In the genomic region with DNA sequence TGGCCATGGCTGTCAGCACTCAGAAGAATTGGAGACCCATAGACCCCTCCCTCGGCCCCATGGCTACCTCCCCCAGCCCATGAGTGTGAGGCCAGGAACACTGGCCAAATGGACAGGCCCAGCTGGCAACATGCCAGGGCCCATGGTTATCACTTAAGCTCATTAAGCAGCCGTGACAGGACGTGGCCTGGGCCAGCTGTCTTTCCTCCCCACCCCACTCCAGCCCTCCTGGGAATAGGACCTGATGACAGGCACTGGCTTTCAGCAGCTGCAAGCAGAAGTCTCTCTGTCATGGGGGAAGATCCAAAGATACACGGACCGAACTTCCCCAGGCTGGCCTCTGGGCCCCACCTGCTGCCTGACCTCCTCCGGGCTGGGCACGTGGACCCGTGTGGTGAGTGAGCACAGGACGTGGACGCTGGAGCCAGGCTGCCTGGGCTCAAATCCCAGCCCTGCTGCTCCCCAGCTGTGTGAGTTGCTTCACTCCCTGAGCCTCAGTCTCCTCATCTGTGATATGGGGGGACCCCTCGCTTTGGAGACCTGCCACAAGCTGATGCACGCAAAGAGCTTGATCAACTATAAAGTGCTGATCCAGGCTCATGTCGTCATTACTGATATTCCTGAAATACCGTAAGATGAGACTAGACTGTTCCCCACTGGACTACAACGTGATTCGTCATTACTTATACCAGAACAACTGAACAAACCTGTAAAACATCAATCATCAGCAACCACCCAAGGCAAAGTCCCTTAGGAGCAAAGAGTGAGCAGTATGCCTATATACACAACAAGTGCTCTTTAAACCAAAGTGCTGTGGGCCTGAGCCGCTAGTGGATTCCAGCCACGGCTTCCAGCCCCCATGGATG, we compare ENCODE assay signal across 1 cellular context.
A peak's percentile ranks its signal among the peaks of the same experiment; 100 is the strongest.
TF ChIP-seq lines count a peak whose summit lies in the region.

No MANE protein-coding gene starts in this region.

TF ChIP-seq in K562, 482 proteins besides CTCF, POLR2A, EP300 and RAD21 (continued from another document and continues in another):
- TF ChIP-seq, protein P1, sequence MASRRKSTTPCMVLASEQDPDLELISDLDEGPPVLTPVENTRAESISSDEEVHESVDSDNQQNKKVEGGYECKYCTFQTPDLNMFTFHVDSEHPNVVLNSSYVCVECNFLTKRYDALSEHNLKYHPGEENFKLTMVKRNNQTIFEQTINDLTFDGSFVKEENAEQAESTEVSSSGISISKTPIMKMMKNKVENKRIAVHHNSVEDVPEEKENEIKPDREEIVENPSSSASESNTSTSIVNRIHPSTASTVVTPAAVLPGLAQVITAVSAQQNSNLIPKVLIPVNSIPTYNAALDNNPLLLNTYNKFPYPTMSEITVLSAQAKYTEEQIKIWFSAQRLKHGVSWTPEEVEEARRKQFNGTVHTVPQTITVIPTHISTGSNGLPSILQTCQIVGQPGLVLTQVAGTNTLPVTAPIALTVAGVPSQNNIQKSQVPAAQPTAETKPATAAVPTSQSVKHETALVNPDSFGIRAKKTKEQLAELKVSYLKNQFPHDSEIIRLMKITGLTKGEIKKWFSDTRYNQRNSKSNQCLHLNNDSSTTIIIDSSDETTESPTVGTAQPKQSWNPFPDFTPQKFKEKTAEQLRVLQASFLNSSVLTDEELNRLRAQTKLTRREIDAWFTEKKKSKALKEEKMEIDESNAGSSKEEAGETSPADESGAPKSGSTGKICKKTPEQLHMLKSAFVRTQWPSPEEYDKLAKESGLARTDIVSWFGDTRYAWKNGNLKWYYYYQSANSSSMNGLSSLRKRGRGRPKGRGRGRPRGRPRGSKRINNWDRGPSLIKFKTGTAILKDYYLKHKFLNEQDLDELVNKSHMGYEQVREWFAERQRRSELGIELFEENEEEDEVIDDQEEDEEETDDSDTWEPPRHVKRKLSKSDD (conservative IDR thresholded peaks at IDR 0.05; ENCODE audit: low read length) = no peak
- TF ChIP-seq MTA2 (IDR thresholded peaks at IDR 0.05; ENCODE audit: low read depth) = no peak
- TF ChIP-seq ARID1B (IDR thresholded peaks at IDR 0.05) = peak; percentile 46
- TF ChIP-seq SNIP1 (IDR thresholded peaks at IDR 0.05; ENCODE audit: low read depth) = no peak
- no peak for TF ChIP-seq KLF1 (tag; IDR thresholded peaks at IDR 0.05)
- TF ChIP-seq, protein P2, sequence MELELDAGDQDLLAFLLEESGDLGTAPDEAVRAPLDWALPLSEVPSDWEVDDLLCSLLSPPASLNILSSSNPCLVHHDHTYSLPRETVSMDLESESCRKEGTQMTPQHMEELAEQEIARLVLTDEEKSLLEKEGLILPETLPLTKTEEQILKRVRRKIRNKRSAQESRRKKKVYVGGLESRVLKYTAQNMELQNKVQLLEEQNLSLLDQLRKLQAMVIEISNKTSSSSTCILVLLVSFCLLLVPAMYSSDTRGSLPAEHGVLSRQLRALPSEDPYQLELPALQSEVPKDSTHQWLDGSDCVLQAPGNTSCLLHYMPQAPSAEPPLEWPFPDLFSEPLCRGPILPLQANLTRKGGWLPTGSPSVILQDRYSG (tag; conservative IDR thresholded peaks at IDR 0.05; ENCODE audit: low read depth) = no peak
- peak; percentile 76 for TF ChIP-seq TCF3 (CRISPR knock-in tag; IDR thresholded peaks at IDR 0.05)
- TF ChIP-seq, protein P3, sequence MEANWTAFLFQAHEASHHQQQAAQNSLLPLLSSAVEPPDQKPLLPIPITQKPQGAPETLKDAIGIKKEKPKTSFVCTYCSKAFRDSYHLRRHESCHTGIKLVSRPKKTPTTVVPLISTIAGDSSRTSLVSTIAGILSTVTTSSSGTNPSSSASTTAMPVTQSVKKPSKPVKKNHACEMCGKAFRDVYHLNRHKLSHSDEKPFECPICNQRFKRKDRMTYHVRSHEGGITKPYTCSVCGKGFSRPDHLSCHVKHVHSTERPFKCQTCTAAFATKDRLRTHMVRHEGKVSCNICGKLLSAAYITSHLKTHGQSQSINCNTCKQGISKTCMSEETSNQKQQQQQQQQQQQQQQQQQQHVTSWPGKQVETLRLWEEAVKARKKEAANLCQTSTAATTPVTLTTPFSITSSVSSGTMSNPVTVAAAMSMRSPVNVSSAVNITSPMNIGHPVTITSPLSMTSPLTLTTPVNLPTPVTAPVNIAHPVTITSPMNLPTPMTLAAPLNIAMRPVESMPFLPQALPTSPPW (CRISPR knock-in tag; IDR thresholded peaks at IDR 0.05) = peak; percentile 78
- TF ChIP-seq, protein P4, sequence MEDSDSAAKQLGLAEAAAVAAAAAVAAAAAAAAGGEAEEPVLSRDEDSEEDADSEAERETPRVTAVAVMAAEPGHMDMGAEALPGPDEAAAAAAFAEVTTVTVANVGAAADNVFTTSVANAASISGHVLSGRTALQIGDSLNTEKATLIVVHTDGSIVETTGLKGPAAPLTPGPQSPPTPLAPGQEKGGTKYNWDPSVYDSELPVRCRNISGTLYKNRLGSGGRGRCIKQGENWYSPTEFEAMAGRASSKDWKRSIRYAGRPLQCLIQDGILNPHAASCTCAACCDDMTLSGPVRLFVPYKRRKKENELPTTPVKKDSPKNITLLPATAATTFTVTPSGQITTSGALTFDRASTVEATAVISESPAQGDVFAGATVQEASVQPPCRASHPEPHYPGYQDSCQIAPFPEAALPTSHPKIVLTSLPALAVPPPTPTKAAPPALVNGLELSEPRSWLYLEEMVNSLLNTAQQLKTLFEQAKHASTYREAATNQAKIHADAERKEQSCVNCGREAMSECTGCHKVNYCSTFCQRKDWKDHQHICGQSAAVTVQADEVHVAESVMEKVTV (CRISPR knock-in tag; IDR thresholded peaks at IDR 0.05) = no peak
- no peak for TF ChIP-seq RB1 (IDR thresholded peaks at IDR 0.05; ENCODE audit: low read depth)
- TF ChIP-seq TRIM25 (IDR thresholded peaks at IDR 0.05; ENCODE audit: borderline replicate concordance) = no peak
- TF ChIP-seq ZNF280A (IDR thresholded peaks at IDR 0.05; ENCODE audit: low read depth, partially characterized antibody) = no peak
- no peak for TF ChIP-seq CREB3L1 (IDR thresholded peaks at IDR 0.05; ENCODE audit: borderline replicate concordance, low read depth)
- peak; percentile 19; the same call in 1 of the 2 replicates for TF ChIP-seq CTBP1 (IDR thresholded peaks at IDR 0.05; ENCODE audit: borderline replicate concordance)
- peak; percentile 44; the same call in 1 of the 2 replicates for TF ChIP-seq ESRRA (IDR thresholded peaks at IDR 0.05; ENCODE audit: borderline replicate concordance, low read depth)
- TF ChIP-seq CXXC5 (CRISPR knock-in tag; IDR thresholded peaks at IDR 0.05) = peak; percentile 70
- no peak for TF ChIP-seq NRF1 (conservative IDR thresholded peaks at IDR 0.05 in 1 of 2, IDR thresholded peaks at IDR 0.05 in 1 of 2)
- no peak for TF ChIP-seq EGR1 (conservative IDR thresholded peaks at IDR 0.05)
- TF ChIP-seq TAL1 (IDR thresholded peaks at IDR 0.05) = peak; percentile 47; the same call in 1 of the 2 replicates
- peak; percentile 85 for TF ChIP-seq NFIX (CRISPR knock-in tag; IDR thresholded peaks at IDR 0.05; ENCODE audit: low read depth)
- TF ChIP-seq, protein P5, sequence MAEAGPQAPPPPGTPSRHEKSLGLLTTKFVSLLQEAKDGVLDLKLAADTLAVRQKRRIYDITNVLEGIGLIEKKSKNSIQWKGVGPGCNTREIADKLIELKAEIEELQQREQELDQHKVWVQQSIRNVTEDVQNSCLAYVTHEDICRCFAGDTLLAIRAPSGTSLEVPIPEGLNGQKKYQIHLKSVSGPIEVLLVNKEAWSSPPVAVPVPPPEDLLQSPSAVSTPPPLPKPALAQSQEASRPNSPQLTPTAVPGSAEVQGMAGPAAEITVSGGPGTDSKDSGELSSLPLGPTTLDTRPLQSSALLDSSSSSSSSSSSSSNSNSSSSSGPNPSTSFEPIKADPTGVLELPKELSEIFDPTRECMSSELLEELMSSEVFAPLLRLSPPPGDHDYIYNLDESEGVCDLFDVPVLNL (CRISPR knock-in tag; IDR thresholded peaks at IDR 0.05; ENCODE audit: low read depth) = no peak
- TF ChIP-seq ZBTB7A (IDR thresholded peaks at IDR 0.05; ENCODE audit: borderline replicate concordance, control insufficient read depth, low read depth, low read length) = no peak
- no peak for TF ChIP-seq STAT5B (CRISPR knock-in tag; IDR thresholded peaks at IDR 0.05)
- TF ChIP-seq, protein P6, sequence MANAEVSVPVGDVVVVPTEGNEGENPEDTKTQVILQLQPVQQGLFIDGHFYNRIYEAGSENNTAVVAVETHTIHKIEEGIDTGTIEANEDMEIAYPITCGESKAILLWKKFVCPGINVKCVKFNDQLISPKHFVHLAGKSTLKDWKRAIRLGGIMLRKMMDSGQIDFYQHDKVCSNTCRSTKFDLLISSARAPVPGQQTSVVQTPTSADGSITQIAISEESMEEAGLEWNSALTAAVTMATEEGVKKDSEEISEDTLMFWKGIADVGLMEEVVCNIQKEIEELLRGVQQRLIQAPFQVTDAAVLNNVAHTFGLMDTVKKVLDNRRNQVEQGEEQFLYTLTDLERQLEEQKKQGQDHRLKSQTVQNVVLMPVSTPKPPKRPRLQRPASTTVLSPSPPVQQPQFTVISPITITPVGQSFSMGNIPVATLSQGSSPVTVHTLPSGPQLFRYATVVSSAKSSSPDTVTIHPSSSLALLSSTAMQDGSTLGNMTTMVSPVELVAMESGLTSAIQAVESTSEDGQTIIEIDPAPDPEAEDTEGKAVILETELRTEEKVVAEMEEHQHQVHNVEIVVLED (CRISPR knock-in tag; IDR thresholded peaks at IDR 0.05) = no peak
- TF ChIP-seq MNT (conservative IDR thresholded peaks at IDR 0.05) = peak in 1 of 2 experiments; percentile 35; a peak in 1 of 4 replicates
- no peak for TF ChIP-seq NCOA4 (IDR thresholded peaks at IDR 0.05; ENCODE audit: partially characterized antibody)
- no peak for TF ChIP-seq ZNF324 (CRISPR knock-in tag; IDR thresholded peaks at IDR 0.05)
- peak; percentile 61 for TF ChIP-seq TEAD4 (IDR thresholded peaks at IDR 0.05; ENCODE audit: low read length)
- TF ChIP-seq TEAD4 (CRISPR knock-in tag; IDR thresholded peaks at IDR 0.05; ENCODE audit: borderline replicate concordance) = no peak
- no peak for TF ChIP-seq PBX2 (CRISPR knock-in tag; IDR thresholded peaks at IDR 0.05; ENCODE audit: low read depth)
- peak; percentile 75 for TF ChIP-seq PBX2 (tag; conservative IDR thresholded peaks at IDR 0.05; ENCODE audit: low read depth)
- no peak for TF ChIP-seq ZNF561 (CRISPR knock-in tag; conservative IDR thresholded peaks at IDR 0.05)
- no peak for TF ChIP-seq CHD4 (IDR thresholded peaks at IDR 0.05; ENCODE audit: insufficient read depth, insufficient replicate concordance, low read depth, low read length, poor library complexity, severe bottlenecking)
- TF ChIP-seq ZNF239 (CRISPR knock-in tag; IDR thresholded peaks at IDR 0.05) = no peak
